Comparison of ENCODE assay signal across 36 cellular contexts in the genomic region with DNA sequence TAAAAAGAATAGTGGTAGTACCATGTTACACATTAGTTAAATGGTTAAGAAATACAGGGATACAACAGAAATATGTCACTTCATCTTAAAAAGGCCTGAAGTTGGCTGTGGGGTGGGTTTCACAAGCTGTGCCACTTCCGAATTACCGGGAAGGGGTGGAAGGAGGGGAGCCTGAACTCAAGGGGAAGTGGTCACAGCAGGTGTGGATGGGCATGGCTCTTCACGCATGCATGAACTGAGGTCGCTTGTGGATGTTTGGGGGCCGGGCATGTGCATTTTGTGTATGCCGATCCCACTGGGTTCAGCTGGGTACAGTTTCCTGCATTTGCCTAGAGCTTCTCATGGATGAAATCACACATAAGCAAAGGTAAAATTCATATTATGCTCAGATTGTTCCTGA.
"Had no signal": no experiment of that assay in that cellular context is flagged by ENCODE, and none has a peak within 500 bp of the region (broad histone marks: within the 10 kb centered on the region; RNA-seq: fewer than 3 reads in every experiment).

No MANE protein-coding gene starts in this region.

- ATAC-seq: activated CD4-positive, alpha-beta T cell treated with anti-CD3 and anti-CD28 coated beads for 36 hours; activated CD8-positive, alpha-beta memory T cell treated with anti-CD3 and anti-CD28 coated beads, Interleukin-2, amount 10 ng/mL, durations not matched to agents 7 days and 5 days; activated CD8-positive, alpha-beta T cell treated with anti-CD3 and anti-CD28 coated beads, Interleukin-2, amount 10 ng/mL, durations not matched to agents 7 days and 5 days; activated naive CD8-positive, alpha-beta T cell treated with anti-CD3 and anti-CD28 coated beads, Interleukin-2, amount 50 U/mL, for 24 hours; foreskin keratinocyte; gastroesophageal sphincter; heart right ventricle had no signal

- H3K9me3 Mint-ChIP-seq: activated CD4-positive, alpha-beta memory T cell treated with anti-CD3 and anti-CD28 coated beads for 36 hours; activated CD4-positive, alpha-beta T cell treated with anti-CD3 and anti-CD28 coated beads, Interleukin-2, amount 10 ng/mL, durations not matched to agents 24 days and 14 days; activated naive CD4-positive, alpha-beta T cell treated with anti-CD3 and anti-CD28 coated beads for 36 hours; activated naive CD4-positive, alpha-beta T cell treated with anti-CD3 and anti-CD28 coated beads, Interleukin-2, amount 50 U/mL, for 24 hours; activated naive CD8-positive, alpha-beta T cell treated with anti-CD3 and anti-CD28 coated beads for 36 hours; activated naive CD8-positive, alpha-beta T cell treated with anti-CD3 and anti-CD28 coated beads, Interleukin-2, amount 50 U/mL, for 24 hours; activated T-helper 1 cell treated with anti-CD3 and anti-CD28 coated beads, Interleukin-12 subunit alpha, Interleukin-12 subunit beta, Interleukin-2, Interleukin-4 antibody, amounts not matched to agents 30 ng/mL and 10 ng/mL and 1 ng/mL, durations not matched to agents 14 hours and 24 hours and 36 hours; activated T-helper 2 cell treated with anti-CD3 and anti-CD28 coated beads, Interferon-gamma antibody, Interleukin-2, Interleukin-4, amounts not matched to agents 10 μg/mL and 5 μg/mL and 100 μg/mL, durations not matched to agents 14 hours and 24 hours and 36 hours; central memory CD8-positive, alpha-beta T cell; dendritic cell treated with granulocyte-macrophage colony-stimulating factor and Interleukin-4, amounts not matched to agents 40 ng/mL and 50 ng/mL, for 4 days; T-helper 1 cell treated with Interleukin-12 subunit alpha and Interleukin-12 subunit beta and Interleukin-4 antibody, amounts not matched to agents 30 μg/mL and 1 μg/mL, for 36 hours; T-helper 2 cell treated with Interferon-gamma antibody and Interleukin-4, amounts not matched to agents 5 μg/mL and 100 μg/mL, for 36 hours had no signal

- H3K4me1 ChIP-seq: adrenal gland, ascending aorta, esophagus muscularis mucosa, foreskin keratinocyte, gastroesophageal sphincter had no signal

- H3K36me3 ChIP-seq: adrenal gland, ascending aorta, esophagus muscularis mucosa, gastroesophageal sphincter, WERI-Rb-1 had no signal

- H3K79me2 ChIP-seq: hepatocyte had no signal

- DNase-seq: activated CD4-positive, alpha-beta memory T cell treated with anti-CD3 and anti-CD28 coated beads for 36 hours; activated CD4-positive, alpha-beta T cell treated with anti-CD3 and anti-CD28 coated beads for 36 hours; activated CD4-positive, alpha-beta T cell treated with anti-CD3 and anti-CD28 coated beads, Interleukin-2, amount 10 ng/mL, durations not matched to agents 24 days and 14 days; activated CD4-positive, CD25-positive, alpha-beta regulatory T cell; activated CD4-positive, CD25-positive, alpha-beta regulatory T cell treated with anti-CD3 and anti-CD28 coated beads, Interleukin-2, amount 50 U/mL, for 72 hours; activated CD8-positive, alpha-beta memory T cell treated with anti-CD3 and anti-CD28 coated beads, Interleukin-2, amount 10 ng/mL, durations not matched to agents 7 days and 5 days; activated CD8-positive, alpha-beta memory T cell treated with anti-CD3 and anti-CD28 coated beads, Interleukin-2, amount 50 U/mL, for 4 hours; activated CD8-positive, alpha-beta T cell treated with anti-CD3 and anti-CD28 coated beads, Interleukin-2, amount 10 ng/mL, durations not matched to agents 7 days and 5 days; activated effector memory CD4-positive, alpha-beta T cell treated with anti-CD3 and anti-CD28 coated beads, Interleukin-2, amount 50 U/mL, for 16 hours; activated naive CD4-positive, alpha-beta T cell treated with anti-CD3 and anti-CD28 coated beads for 36 hours; activated naive CD8-positive, alpha-beta T cell treated with anti-CD3 and anti-CD28 coated beads for 36 hours; activated naive CD8-positive, alpha-beta T cell treated with anti-CD3 and anti-CD28 coated beads, Interleukin-2, amount 50 U/mL, for 24 hours; activated T-cell treated with anti-CD3 and anti-CD28 coated beads, Interleukin-2, amount 50 U/mL, for 1 hour; activated T-cell treated with anti-CD3 and anti-CD28 coated beads, Interleukin-2, amount 50 U/mL, for 48 hours; adrenal gland; amygdala; dorsolateral prefrontal cortex; effector memory CD4-positive, alpha-beta T cell; erythroblast; foreskin keratinocyte; heart right ventricle; T1000; WERI-Rb-1 had no signal

- H3K27ac ChIP-seq: adrenal gland, ascending aorta, coronary artery, esophagus muscularis mucosa, foreskin keratinocyte, gastroesophageal sphincter, heart right ventricle, hepatocyte, WERI-Rb-1 had no signal

- H3K4me3 Mint-ChIP-seq: activated CD4-positive, alpha-beta memory T cell treated with anti-CD3 and anti-CD28 coated beads for 36 hours; activated CD4-positive, alpha-beta T cell treated with anti-CD3 and anti-CD28 coated beads for 36 hours; activated CD4-positive, alpha-beta T cell treated with anti-CD3 and anti-CD28 coated beads, Interleukin-2, amount 10 ng/mL, durations not matched to agents 24 days and 14 days; activated CD8-positive, alpha-beta memory T cell treated with anti-CD3 and anti-CD28 coated beads, Interleukin-2, amount 10 ng/mL, durations not matched to agents 7 days and 5 days; activated CD8-positive, alpha-beta T cell treated with anti-CD3 and anti-CD28 coated beads, Interleukin-2, amount 10 ng/mL, durations not matched to agents 7 days and 5 days; activated naive CD4-positive, alpha-beta T cell treated with anti-CD3 and anti-CD28 coated beads for 36 hours; activated naive CD4-positive, alpha-beta T cell treated with anti-CD3 and anti-CD28 coated beads, Interleukin-2, amount 50 U/mL, for 24 hours; activated naive CD8-positive, alpha-beta T cell treated with anti-CD3 and anti-CD28 coated beads for 36 hours; activated naive CD8-positive, alpha-beta T cell treated with anti-CD3 and anti-CD28 coated beads, Interleukin-2, amount 50 U/mL, for 24 hours; activated T-helper 1 cell treated with anti-CD3 and anti-CD28 coated beads, Interleukin-12 subunit alpha, Interleukin-12 subunit beta, Interleukin-2, Interleukin-4 antibody, amounts not matched to agents 30 ng/mL and 10 ng/mL and 1 ng/mL, durations not matched to agents 14 hours and 24 hours and 36 hours; brain; central memory CD8-positive, alpha-beta T cell; dendritic cell treated with granulocyte-macrophage colony-stimulating factor and Interleukin-4, amounts not matched to agents 40 ng/mL and 50 ng/mL, for 4 days; T-helper 1 cell treated with Interleukin-12 subunit alpha and Interleukin-12 subunit beta and Interleukin-4 antibody, amounts not matched to agents 30 μg/mL and 1 μg/mL, for 36 hours; T-helper 2 cell treated with Interferon-gamma antibody and Interleukin-4, amounts not matched to agents 5 μg/mL and 100 μg/mL, for 36 hours had no signal

- H3K4me1 Mint-ChIP-seq: activated CD4-positive, alpha-beta T cell treated with anti-CD3 and anti-CD28 coated beads for 36 hours; activated CD4-positive, alpha-beta T cell treated with anti-CD3 and anti-CD28 coated beads, Interleukin-2, amount 10 ng/mL, durations not matched to agents 24 days and 14 days; activated CD8-positive, alpha-beta memory T cell treated with anti-CD3 and anti-CD28 coated beads, Interleukin-2, amount 10 ng/mL, durations not matched to agents 7 days and 5 days; activated naive CD4-positive, alpha-beta T cell treated with anti-CD3 and anti-CD28 coated beads, Interleukin-2, amount 50 U/mL, for 24 hours; activated naive CD8-positive, alpha-beta T cell treated with anti-CD3 and anti-CD28 coated beads for 36 hours; activated naive CD8-positive, alpha-beta T cell treated with anti-CD3 and anti-CD28 coated beads, Interleukin-2, amount 50 U/mL, for 24 hours; central memory CD8-positive, alpha-beta T cell had no signal

- H3K27ac Mint-ChIP-seq: activated CD4-positive, alpha-beta memory T cell treated with anti-CD3 and anti-CD28 coated beads for 36 hours; activated CD4-positive, alpha-beta T cell treated with anti-CD3 and anti-CD28 coated beads for 36 hours; activated CD4-positive, alpha-beta T cell treated with anti-CD3 and anti-CD28 coated beads, Interleukin-2, amount 10 ng/mL, durations not matched to agents 24 days and 14 days; activated CD8-positive, alpha-beta memory T cell treated with anti-CD3 and anti-CD28 coated beads, Interleukin-2, amount 10 ng/mL, durations not matched to agents 7 days and 5 days; activated CD8-positive, alpha-beta T cell treated with anti-CD3 and anti-CD28 coated beads, Interleukin-2, amount 10 ng/mL, durations not matched to agents 7 days and 5 days; activated naive CD4-positive, alpha-beta T cell treated with anti-CD3 and anti-CD28 coated beads for 36 hours; activated naive CD4-positive, alpha-beta T cell treated with anti-CD3 and anti-CD28 coated beads, Interleukin-2, amount 50 U/mL, for 24 hours; activated naive CD8-positive, alpha-beta T cell treated with anti-CD3 and anti-CD28 coated beads for 36 hours; activated naive CD8-positive, alpha-beta T cell treated with anti-CD3 and anti-CD28 coated beads, Interleukin-2, amount 50 U/mL, for 24 hours; activated T-helper 1 cell treated with anti-CD3 and anti-CD28 coated beads, Interleukin-12 subunit alpha, Interleukin-12 subunit beta, Interleukin-2, Interleukin-4 antibody, amounts not matched to agents 30 ng/mL and 10 ng/mL and 1 ng/mL, durations not matched to agents 14 hours and 24 hours and 36 hours; activated T-helper 2 cell treated with anti-CD3 and anti-CD28 coated beads, Interferon-gamma antibody, Interleukin-2, Interleukin-4, amounts not matched to agents 10 μg/mL and 5 μg/mL and 100 μg/mL, durations not matched to agents 14 hours and 24 hours and 36 hours; dendritic cell treated with granulocyte-macrophage colony-stimulating factor and Interleukin-4, amounts not matched to agents 40 ng/mL and 50 ng/mL, for 4 days; T-helper 1 cell treated with Interleukin-12 subunit alpha and Interleukin-12 subunit beta and Interleukin-4 antibody, amounts not matched to agents 30 μg/mL and 1 μg/mL, for 36 hours; T-helper 2 cell treated with Interferon-gamma antibody and Interleukin-4, amounts not matched to agents 5 μg/mL and 100 μg/mL, for 36 hours had no signal

- H3K4me2 ChIP-seq: hepatocyte had no signal

- H3K4me3 ChIP-seq: adrenal gland, ascending aorta, coronary artery, dorsolateral prefrontal cortex, esophagus muscularis mucosa, gastroesophageal sphincter, heart right ventricle, hepatocyte had no signal

- H2AFZ ChIP-seq: hepatocyte had no signal

- H3K9me3 ChIP-seq: adrenal gland, ascending aorta, esophagus muscularis mucosa, gastroesophageal sphincter, heart right ventricle had no signal

- H3K27me3 Mint-ChIP-seq: activated CD4-positive, alpha-beta memory T cell treated with anti-CD3 and anti-CD28 coated beads for 36 hours; activated CD4-positive, alpha-beta T cell treated with anti-CD3 and anti-CD28 coated beads for 36 hours; activated CD4-positive, alpha-beta T cell treated with anti-CD3 and anti-CD28 coated beads, Interleukin-2, amount 10 ng/mL, durations not matched to agents 24 days and 14 days; activated CD8-positive, alpha-beta memory T cell treated with anti-CD3 and anti-CD28 coated beads, Interleukin-2, amount 10 ng/mL, durations not matched to agents 7 days and 5 days; activated naive CD4-positive, alpha-beta T cell treated with anti-CD3 and anti-CD28 coated beads, Interleukin-2, amount 50 U/mL, for 24 hours; activated naive CD8-positive, alpha-beta T cell treated with anti-CD3 and anti-CD28 coated beads for 36 hours; activated naive CD8-positive, alpha-beta T cell treated with anti-CD3 and anti-CD28 coated beads, Interleukin-2, amount 50 U/mL, for 24 hours; central memory CD8-positive, alpha-beta T cell; dendritic cell treated with granulocyte-macrophage colony-stimulating factor and Interleukin-4, amounts not matched to agents 40 ng/mL and 50 ng/mL, for 4 days had no signal

- H3K27me3 ChIP-seq: adrenal gland, ascending aorta, esophagus muscularis mucosa, foreskin keratinocyte, gastroesophageal sphincter, hepatocyte had no signal

- H3K36me3 Mint-ChIP-seq: activated CD4-positive, alpha-beta memory T cell treated with anti-CD3 and anti-CD28 coated beads for 36 hours; activated CD8-positive, alpha-beta memory T cell treated with anti-CD3 and anti-CD28 coated beads, Interleukin-2, amount 10 ng/mL, durations not matched to agents 7 days and 5 days; activated naive CD4-positive, alpha-beta T cell treated with anti-CD3 and anti-CD28 coated beads, Interleukin-2, amount 50 U/mL, for 24 hours; activated naive CD8-positive, alpha-beta T cell treated with anti-CD3 and anti-CD28 coated beads for 36 hours had no signal
